ENCODE assay signal across 1 cellular context in genomic region chr3:13892304-13892703, GRCh38.
TF ChIP-seq lines count a peak whose summit lies in the region.

No MANE protein-coding gene starts in this region.

TF ChIP-seq in K562, 482 proteins besides CTCF, POLR2A, EP300 and RAD21:
- no peak for TF ChIP-seq ARID3B (CRISPR knock-in tag; IDR thresholded peaks at IDR 0.05; ENCODE audit: borderline replicate concordance)
- no peak for TF ChIP-seq MCM3 (IDR thresholded peaks at IDR 0.05)
- no peak for TF ChIP-seq ZNF740 (CRISPR knock-in tag; IDR thresholded peaks at IDR 0.05)
- TF ChIP-seq ZNF740 (tag; IDR thresholded peaks at IDR 0.05), result no peak
- no peak for TF ChIP-seq ZNF707 (CRISPR knock-in tag; conservative IDR thresholded peaks at IDR 0.05)
- peak in 1 of 2 experiments; percentile 10; a peak in 1 of 4 replicates for TF ChIP-seq KDM1A (IDR thresholded peaks at IDR 0.05)
- TF ChIP-seq TBL1XR1 (IDR thresholded peaks at IDR 0.05; ENCODE audit: low read length in 2 of 2), result no peak
- TF ChIP-seq BCOR (IDR thresholded peaks at IDR 0.05), result peak; percentile 75
- TF ChIP-seq ESRRA (IDR thresholded peaks at IDR 0.05; ENCODE audit: borderline replicate concordance, low read depth), result peak; percentile 78
- TF ChIP-seq HNRNPH1 (optimal IDR thresholded peaks at IDR 0.05; ENCODE audit: low read depth, low read length), result no peak
- TF ChIP-seq RBM25 (IDR thresholded peaks at IDR 0.05; ENCODE audit: low read depth, low read length, severe bottlenecking), result peak; percentile 81
- TF ChIP-seq CHD4 (IDR thresholded peaks at IDR 0.05; ENCODE audit: insufficient read depth, insufficient replicate concordance, low read depth, low read length, poor library complexity, severe bottlenecking), result peak; percentile 24
- TF ChIP-seq TSC22D4 (tag; IDR thresholded peaks at IDR 0.05), result no peak
- no peak for TF ChIP-seq MXI1 (IDR thresholded peaks at IDR 0.05; ENCODE audit: low read depth, low read length)
